In the genomic region with DNA sequence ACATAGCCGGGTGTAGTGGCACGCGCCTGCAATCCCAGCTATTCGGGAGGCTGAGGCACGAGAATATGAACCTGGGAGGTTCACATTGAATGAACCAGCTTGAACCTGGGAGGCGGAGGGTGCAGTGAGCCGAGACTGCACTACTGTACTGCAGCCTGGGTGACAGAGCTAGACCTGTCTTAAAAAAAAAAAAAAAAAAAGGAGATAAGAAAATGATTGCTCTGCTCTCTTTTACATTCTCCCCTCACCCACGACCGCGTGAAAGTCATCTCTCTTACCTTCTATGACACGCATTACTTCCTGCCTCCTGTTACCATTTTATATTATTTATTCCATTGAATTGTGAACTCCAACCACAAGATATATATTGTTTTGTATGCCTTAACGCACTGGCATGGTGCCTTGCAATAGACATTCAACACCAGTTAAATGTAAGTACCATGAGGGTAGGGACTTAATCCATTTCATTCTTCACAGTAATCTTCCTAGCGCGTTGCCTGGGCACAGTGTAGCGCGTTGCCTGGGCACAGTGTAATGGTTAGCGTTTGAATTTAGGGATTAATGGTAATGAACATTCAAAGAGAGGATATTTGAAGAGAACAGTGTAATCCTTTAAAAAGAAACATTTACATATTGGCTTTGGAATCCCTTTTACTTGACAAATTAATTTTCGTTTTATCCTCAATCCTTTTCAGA, we compare ENCODE assay signal across 8 cellular contexts. TPM values are rescaled to one million over a fixed set of nuclear protein-coding genes. Genes with fewer than 3 reads are reported as not detected.
DNase-seq lines count a peak whose midpoint lies in the region; ATAC-seq, FAIRE-seq and TF ChIP-seq lines count a peak whose summit lies in the region.

No MANE protein-coding gene starts in this region.

- H3K27ac ChIP-seq in HUES6 (ENCODE audit: low read depth, low read length), result no peak overlapping the region
- H3K27ac ChIP-seq in gastroesophageal sphincter, result peak overlapping the region in 3 of 4 donors; percentile 96 to 99 (median 98)

- H3K27ac Mint-ChIP-seq in activated T-cell treated with anti-CD3 and anti-CD28 coated beads, Interleukin-2, amount 50 U/mL, for 24 hours, result peak overlapping the region; percentile 97

- peaks cover 63% of the 10 kb centered on the region for H3K36me3 Mint-ChIP-seq in activated T-cell treated with anti-CD3 and anti-CD28 coated beads, Interleukin-2, amount 50 U/mL, for 24 hours (ENCODE audit: low read depth)

- DNase-seq in activated T-cell treated with anti-CD3 and anti-CD28 coated beads, Interleukin-2, amount 50 U/mL, for 24 hours, result no peak
- peak; percentile 23 for DNase-seq in stimulated activated CD8-positive, alpha-beta memory T cell treated with anti-CD3 and anti-CD28 coated beads, Interleukin-12 subunit alpha, Interleukin-12 subunit beta, amount 100 ng/mL, for 1 hour (ENCODE audit: low read depth)
- no peak for DNase-seq in SKM-1 (lab: John Stamatoyannopoulos, UW; ENCODE audit: unreplicated experiment)
- no peak for DNase-seq in foreskin melanocyte
- no peak for DNase-seq in frontal cortex (ENCODE audit: low spot score in 2 of 2)

- H3K9me3 Mint-ChIP-seq in activated T-cell treated with anti-CD3 and anti-CD28 coated beads, Interleukin-2, amount 50 U/mL, for 24 hours, result no peaks in the 10 kb centered on the region

- TF ChIP-seq POLR2A in gastroesophageal sphincter (IDR thresholded peaks at IDR 0.05), result no peak

- no peak for TF ChIP-seq CTCF in gastroesophageal sphincter (IDR thresholded peaks at IDR 0.05)

- no peak for FAIRE-seq in frontal cortex (lab: Jason Lieb, UNC)

- peak overlapping the region; percentile 91 for H3K4me3 Mint-ChIP-seq in activated T-cell treated with anti-CD3 and anti-CD28 coated beads, Interleukin-2, amount 50 U/mL, for 24 hours

- peak overlapping the region; percentile 94 for H3K4me3 ChIP-seq in HUES6 (ENCODE audit: low read depth, low read length)
- H3K4me3 ChIP-seq in gastroesophageal sphincter, result peak overlapping the region in 1 of 2 donors; percentile 78

- WGBS in gastroesophageal sphincter (ENCODE audit: low coverage in 1 of 2), 2 donors, result 66 to 71% methylated on average over 17 of the region's 18 CpGs

- peaks cover 59% of the 10 kb centered on the region for H3K4me1 Mint-ChIP-seq in activated T-cell treated with anti-CD3 and anti-CD28 coated beads, Interleukin-2, amount 50 U/mL, for 24 hours (ENCODE audit: low read depth)

- no peaks in the 10 kb centered on the region for H3K27me3 ChIP-seq in HUES6 (ENCODE audit: control insufficient read depth, insufficient read depth, low read length)
- H3K27me3 ChIP-seq in gastroesophageal sphincter, result no peaks in the 10 kb centered on the region

- H3K4me1 ChIP-seq in HUES6 (ENCODE audit: control insufficient read depth, insufficient read depth, low read length), result peaks cover 27% of the 10 kb centered on the region
- H3K4me1 ChIP-seq in gastroesophageal sphincter, result peaks cover 12 to 72% (median 25%) of the 10 kb centered on the region in 3 donors

- no peaks in the 10 kb centered on the region for H3K9me3 ChIP-seq in HUES6 (ENCODE audit: control insufficient read depth, insufficient read depth, low read depth, low read length)
- no peaks in the 10 kb centered on the region for H3K9me3 ChIP-seq in gastroesophageal sphincter

- peaks cover 4% of the 10 kb centered on the region; the same call in 1 of the 2 replicates for H3K36me3 ChIP-seq in HUES6 (ENCODE audit: control insufficient read depth, insufficient read depth, low read length)
- H3K36me3 ChIP-seq in gastroesophageal sphincter, result no peaks in the 10 kb centered on the region

- no peak for TF ChIP-seq EP300 in gastroesophageal sphincter (IDR thresholded peaks at IDR 0.05)

- ATAC-seq in gastroesophageal sphincter (no peak), HG02678 (IDR thresholded peaks at IDR 0.05; ENCODE audit: unreplicated experiment) (no peak)

- no peak overlapping the region for H3K9ac ChIP-seq in HUES6 (ENCODE audit: low read length)

- H3K27me3 Mint-ChIP-seq in activated T-cell treated with anti-CD3 and anti-CD28 coated beads, Interleukin-2, amount 50 U/mL, for 24 hours, result no peaks in the 10 kb centered on the region

RNA-seq across cellular contexts. Expression of a gene that starts 2.7 kb away (rescaled TPM):
- total RNA-seq in gastroesophageal sphincter (100 to 1,000 TPM; 131 to 218 (median 205) TPM), frontal cortex (66.4 TPM)
